In the genomic region with DNA sequence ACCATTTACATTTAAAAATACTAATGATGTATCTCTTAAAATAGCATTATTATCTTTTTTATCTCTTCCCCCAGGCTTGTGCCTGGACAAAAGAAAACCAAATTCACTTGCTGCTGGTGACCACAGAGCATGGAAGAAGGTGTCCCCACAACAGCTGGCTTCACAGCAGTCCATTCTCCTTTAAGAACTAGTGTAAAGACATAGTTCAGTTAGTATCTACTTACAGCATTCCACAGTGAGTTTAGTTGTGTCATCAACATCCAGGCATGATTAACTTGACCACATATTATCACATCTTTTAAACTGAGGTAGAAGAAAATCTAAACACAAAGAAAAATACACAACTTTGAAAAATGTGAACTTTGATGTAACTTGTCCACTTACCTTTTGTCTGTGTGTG, we compare ENCODE assay signal across 19 cellular contexts. TPM values are rescaled to one million over a fixed set of nuclear protein-coding genes. Genes with fewer than 3 reads are reported as not detected.
DNase-seq lines count a peak whose midpoint lies in the region; ATAC-seq and TF ChIP-seq lines count a peak whose summit lies in the region.
"Had no signal": no experiment of that assay in that cellular context is flagged by ENCODE, and none has a peak within 500 bp of the region (broad histone marks: within the 10 kb centered on the region; RNA-seq: fewer than 3 reads in every experiment).

No MANE protein-coding gene starts in this region.

- no peak overlapping the region for H3K4me2 ChIP-seq in mesenchymal stem cell (ENCODE audit: low read length, poor library complexity, severe bottlenecking)

- no peak overlapping the region for H3K4ac ChIP-seq in mesenchymal stem cell (ENCODE audit: low read depth in 1 of 2, low read length in 2 of 2)

- H3K36me3 ChIP-seq in esophagus muscularis mucosa (no peaks in the 10 kb centered on the region), mesenchymal stem cell (ENCODE audit: control insufficient read depth in 1 of 2, insufficient read depth in 2 of 2, low read depth in 1 of 2, low read length in 2 of 2) (no peaks in the 10 kb centered on the region)

- H3K23ac ChIP-seq in mesenchymal stem cell (ENCODE audit: low read length in 2 of 2): no peak overlapping the region

- H3K4me3 ChIP-seq in AG10803 (ENCODE audit: low read length): no peak overlapping the region
- H3K4me3 ChIP-seq in esophagus muscularis mucosa: no peak overlapping the region
- H3K4me3 ChIP-seq in mesenchymal stem cell (ENCODE audit: insufficient read depth in 1 of 2, low read depth in 1 of 2, low read length in 2 of 2): no peak overlapping the region

- H2AFZ ChIP-seq in mesenchymal stem cell (ENCODE audit: low read depth, low read length): no peak overlapping the region

- no peak overlapping the region for H2BK120ac ChIP-seq in mesenchymal stem cell (ENCODE audit: low read depth, low read length)

- H3K9me3 ChIP-seq in esophagus muscularis mucosa (no peaks in the 10 kb centered on the region), mesenchymal stem cell (ENCODE audit: control insufficient read depth, low read length) (no peaks in the 10 kb centered on the region)

- no peak overlapping the region for H3K18ac ChIP-seq in mesenchymal stem cell (ENCODE audit: low read depth in 1 of 2, low read length in 2 of 2)

- intact Hi-C loops in esophagus muscularis mucosa (cut with DNase I): no loop called here

- H3K27ac ChIP-seq in esophagus muscularis mucosa (replicated peaks in 1 of 4) (no peak overlapping the region), mesenchymal stem cell (ENCODE audit: low read length, poor library complexity, severe bottlenecking) (no peak overlapping the region)
- H3K27ac ChIP-seq: VCaP had no signal

- no peak overlapping the region for H2BK15ac ChIP-seq in mesenchymal stem cell (ENCODE audit: low read depth, poor library complexity, severe bottlenecking)

- TF ChIP-seq CTCF in AG10803 (conservative IDR thresholded peaks at IDR 0.05; ENCODE audit: low read length): no peak
- no peak for TF ChIP-seq CTCF in esophagus muscularis mucosa (IDR thresholded peaks at IDR 0.05)

- H4K8ac ChIP-seq in mesenchymal stem cell (ENCODE audit: low read length): no peak overlapping the region

- no peak overlapping the region for H4K91ac ChIP-seq in mesenchymal stem cell (ENCODE audit: low read length)

- TF ChIP-seq POLR2A in esophagus muscularis mucosa (IDR thresholded peaks at IDR 0.05; ENCODE audit: low read depth): no peak

- H3K27me3 ChIP-seq in esophagus muscularis mucosa (no peaks in the 10 kb centered on the region), mesenchymal stem cell (ENCODE audit: control insufficient read depth in 1 of 2, insufficient read depth in 1 of 2, low read length in 2 of 2) (no peaks in the 10 kb centered on the region)

- no peak overlapping the region for H2AK5ac ChIP-seq in mesenchymal stem cell (ENCODE audit: low read length, severe bottlenecking)

- no peaks in the 10 kb centered on the region for H3K79me1 ChIP-seq in mesenchymal stem cell (replicated peaks; ENCODE audit: low read length, poor library complexity, severe bottlenecking)

- H2BK5ac ChIP-seq in mesenchymal stem cell (ENCODE audit: low read depth, low read length, poor library complexity, severe bottlenecking): no peak overlapping the region

- ATAC-seq in HG03520 (IDR thresholded peaks at IDR 0.05; ENCODE audit: unreplicated experiment): no peak
- ATAC-seq: Right ventricle myocardium inferior had no signal

- no peak overlapping the region for H3K9ac ChIP-seq in mesenchymal stem cell (ENCODE audit: low read length)

- H3K4me1 ChIP-seq in esophagus muscularis mucosa (no peaks in the 10 kb centered on the region), mesenchymal stem cell (ENCODE audit: control insufficient read depth, insufficient read depth, low read depth, low read length) (no peaks in the 10 kb centered on the region)

- no peak overlapping the region for H2BK12ac ChIP-seq in mesenchymal stem cell (ENCODE audit: low read length in 2 of 2)

- no peak for TF ChIP-seq EP300 in esophagus muscularis mucosa (IDR thresholded peaks at IDR 0.05)

- H3K14ac ChIP-seq in mesenchymal stem cell (ENCODE audit: low read length in 2 of 2): no peak overlapping the region

- DNase-seq in AG10803 (ENCODE audit: low read depth) (peak; percentile 42), RKO (ENCODE audit: low spot score) (peak; percentile 31), esophagus muscularis mucosa (ENCODE audit: extremely low spot score) (peak; percentile 0), mesenchymal stem cell (peak; percentile 65), NCI-H748 treated with DMSO at 0.1 percent for 48 hours (lab: John Stamatoyannopoulos, UW) (no peak), DMS79 treated with DMSO at 0.1 percent for 48 hours (lab: John Stamatoyannopoulos, UW) (no peak), HuH-7.5 (ENCODE audit: low spot score) (no peak)
- DNase-seq: activated CD4-positive, alpha-beta T cell treated with anti-CD3 and anti-CD28 coated beads, Interleukin-2, amount 50 U/mL, for 1 hour; activated gamma-delta T cell; amniotic stem cell; CD4-positive, alpha-beta T cell; effector memory CD4-positive, alpha-beta T cell; Kasumi-1; NCI-H1105 treated with DMSO at 0.1 percent for 48 hours; NCI-H524 treated with DMSO at 0.1 percent for 48 hours; T-helper 1 cell had no signal

RNA-seq across cellular contexts. Expression of gene LRRC17, which starts 55.0 kb away (rescaled TPM):
- 1 to 10 TPM in 3 of 4 donors, under 1 TPM in 1; 0.83 to 3.5 (median 2.6) TPM for total RNA-seq in esophagus muscularis mucosa
- polyA plus RNA-seq in mesenchymal stem cell (2013, experiment 1 of 2): 17.6 TPM
- 18.7 TPM for polyA plus RNA-seq in mesenchymal stem cell (2013, experiment 2 of 2)

Comparison
In these comparisons a context has a peak if more than half of its experiments do, and no peak if none do; other contexts are left out.
1. DNase-seq: peak in AG10803 (single experiment), RKO (single experiment), esophagus muscularis mucosa (single experiment) and mesenchymal stem cell (single experiment); none in NCI-H748 treated with DMSO at 0.1 percent for 48 hours (single experiment), DMS79 treated with DMSO at 0.1 percent for 48 hours (single experiment) and HuH-7.5 (single experiment).